Comparison of ENCODE assay signal across 10 cellular contexts in genomic region chr2:168030862-168031624, GRCh38.
DNase-seq lines count a peak whose midpoint lies in the region; ATAC-seq and TF ChIP-seq lines count a peak whose summit lies in the region.
"Had no signal": no experiment of that assay in that cellular context is flagged by ENCODE, and none has a peak within 500 bp of the region (broad histone marks: within the 10 kb centered on the region; RNA-seq: fewer than 3 reads in every experiment).

No MANE protein-coding gene starts in this region.

- peak overlapping the region; percentile 72 for H3K27ac ChIP-seq in WERI-Rb-1
- H3K27ac ChIP-seq: BLaER1 had no signal

- H3K4me3 ChIP-seq in WERI-Rb-1 (ENCODE audit: low read depth, low read length), result no peak overlapping the region
- no peak overlapping the region for H3K4me3 ChIP-seq in MG63
- H3K4me3 ChIP-seq: BLaER1 had no signal

- no peak for TF ChIP-seq CTCF in WERI-Rb-1 (IDR thresholded peaks at IDR 0.05; ENCODE audit: low read depth, low read length)

- H3K9me3 ChIP-seq in WERI-Rb-1 (ENCODE audit: severe bottlenecking) (no peaks in the 10 kb centered on the region), MG63 (no peaks in the 10 kb centered on the region)

- H3K36me3 ChIP-seq in WERI-Rb-1 (no peaks in the 10 kb centered on the region), MG63 (peaks cover 3% of the 10 kb centered on the region; the same call in 1 of the 2 replicates)

- DNase-seq in activated CD4-positive, alpha-beta T cell treated with anti-CD3 and anti-CD28 coated beads, Interleukin-2, amount 50 U/mL, for 48 hours, result peak; percentile 7 to 31
- DNase-seq in activated CD4-positive, alpha-beta T cell treated with anti-CD3 and anti-CD28 coated beads, Interleukin-2, amount 50 U/mL, for 4 hours, result no peak
- DNase-seq in WERI-Rb-1, result peak; percentile 55
- DNase-seq in stimulated activated CD4-positive, alpha-beta T cell treated with anti-CD3 and anti-CD28 coated beads, Interleukin-4, amount 100 ng/mL, for 1 hour, result peak; percentile 6
- DNase-seq in NCI-H446 (lab: John Stamatoyannopoulos, UW), result no peak
- no peak for DNase-seq in hippocampal formation (lab: John Stamatoyannopoulos, UW)
- DNase-seq in MG63, result no peak
- DNase-seq: Kasumi-1 had no signal

- no peaks in the 10 kb centered on the region for H3K27me3 ChIP-seq in WERI-Rb-1 (ENCODE audit: insufficient read depth, low read depth, severe bottlenecking)
- H3K27me3 ChIP-seq in MG63, result no peaks in the 10 kb centered on the region
- H3K27me3 ChIP-seq: BLaER1 had no signal

- ATAC-seq in HG02852 (IDR thresholded peaks at IDR 0.05; ENCODE audit: unreplicated experiment), result peak; percentile 78

Comparison
In these comparisons a context has a peak if more than half of its experiments do, and no peak if none do; other contexts are left out.
1. DNase-seq: peak in activated CD4-positive, alpha-beta T cell treated with anti-CD3 and anti-CD28 coated beads, Interleukin-2, amount 50 U/mL, for 48 hours (2 of 2), WERI-Rb-1 (single experiment) and stimulated activated CD4-positive, alpha-beta T cell treated with anti-CD3 and anti-CD28 coated beads, Interleukin-4, amount 100 ng/mL, for 1 hour (single experiment); none in activated CD4-positive, alpha-beta T cell treated with anti-CD3 and anti-CD28 coated beads, Interleukin-2, amount 50 U/mL, for 4 hours (0 of 2), NCI-H446 (0 of 2), hippocampal formation (0 of 2) and MG63 (single experiment).